Comparison of ENCODE assay signal across 2 cellular contexts in genomic region chrX:23802431-23802830, GRCh38.
TF ChIP-seq lines count a peak whose summit lies in the region.

No MANE protein-coding gene starts in this region.

TF ChIP-seq in SK-N-SH, 30 proteins besides CTCF, POLR2A, EP300 and RAD21 (continued from another document):
- TF ChIP-seq, protein P1, sequence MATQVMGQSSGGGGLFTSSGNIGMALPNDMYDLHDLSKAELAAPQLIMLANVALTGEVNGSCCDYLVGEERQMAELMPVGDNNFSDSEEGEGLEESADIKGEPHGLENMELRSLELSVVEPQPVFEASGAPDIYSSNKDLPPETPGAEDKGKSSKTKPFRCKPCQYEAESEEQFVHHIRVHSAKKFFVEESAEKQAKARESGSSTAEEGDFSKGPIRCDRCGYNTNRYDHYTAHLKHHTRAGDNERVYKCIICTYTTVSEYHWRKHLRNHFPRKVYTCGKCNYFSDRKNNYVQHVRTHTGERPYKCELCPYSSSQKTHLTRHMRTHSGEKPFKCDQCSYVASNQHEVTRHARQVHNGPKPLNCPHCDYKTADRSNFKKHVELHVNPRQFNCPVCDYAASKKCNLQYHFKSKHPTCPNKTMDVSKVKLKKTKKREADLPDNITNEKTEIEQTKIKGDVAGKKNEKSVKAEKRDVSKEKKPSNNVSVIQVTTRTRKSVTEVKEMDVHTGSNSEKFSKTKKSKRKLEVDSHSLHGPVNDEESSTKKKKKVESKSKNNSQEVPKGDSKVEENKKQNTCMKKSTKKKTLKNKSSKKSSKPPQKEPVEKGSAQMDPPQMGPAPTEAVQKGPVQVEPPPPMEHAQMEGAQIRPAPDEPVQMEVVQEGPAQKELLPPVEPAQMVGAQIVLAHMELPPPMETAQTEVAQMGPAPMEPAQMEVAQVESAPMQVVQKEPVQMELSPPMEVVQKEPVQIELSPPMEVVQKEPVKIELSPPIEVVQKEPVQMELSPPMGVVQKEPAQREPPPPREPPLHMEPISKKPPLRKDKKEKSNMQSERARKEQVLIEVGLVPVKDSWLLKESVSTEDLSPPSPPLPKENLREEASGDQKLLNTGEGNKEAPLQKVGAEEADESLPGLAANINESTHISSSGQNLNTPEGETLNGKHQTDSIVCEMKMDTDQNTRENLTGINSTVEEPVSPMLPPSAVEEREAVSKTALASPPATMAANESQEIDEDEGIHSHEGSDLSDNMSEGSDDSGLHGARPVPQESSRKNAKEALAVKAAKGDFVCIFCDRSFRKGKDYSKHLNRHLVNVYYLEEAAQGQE (IDR thresholded peaks at IDR 0.05; ENCODE audit: low read depth, low read length): no peak
- TF ChIP-seq FOSL2 (IDR thresholded peaks at IDR 0.05; ENCODE audit: borderline replicate concordance, low read depth) (no peak), SIN3A (IDR thresholded peaks at IDR 0.05; ENCODE audit: borderline replicate concordance, low read depth, low read length) (no peak), RCOR1 (IDR thresholded peaks at IDR 0.05; ENCODE audit: low read length) (no peak), FOXM1 (IDR thresholded peaks at IDR 0.05; ENCODE audit: low read depth) (no peak), POLR2AphosphoS5 (IDR thresholded peaks at IDR 0.05; ENCODE audit: low read depth, low read length) (no peak), SMC3 (IDR thresholded peaks at IDR 0.05; ENCODE audit: low read depth, low read length) (no peak), RFX5 (IDR thresholded peaks at IDR 0.05; ENCODE audit: low read length) (no peak), USF2 (IDR thresholded peaks at IDR 0.05; ENCODE audit: borderline replicate concordance, low read depth, low read length) (no peak), TAF1 (IDR thresholded peaks at IDR 0.05; ENCODE audit: borderline replicate concordance, low read depth, low read length) (no peak), TEAD4 (IDR thresholded peaks at IDR 0.05; ENCODE audit: borderline replicate concordance, insufficient read depth) (no peak), USF1 (IDR thresholded peaks at IDR 0.05; ENCODE audit: borderline replicate concordance, low read depth) (no peak), JUND (IDR thresholded peaks at IDR 0.05) (no peak), NRF1 (IDR thresholded peaks at IDR 0.05; ENCODE audit: low read depth, low read length) (no peak), MEF2A (IDR thresholded peaks at IDR 0.05; ENCODE audit: borderline replicate concordance, low read depth) (no peak)
- TF ChIP-seq, protein P2, sequence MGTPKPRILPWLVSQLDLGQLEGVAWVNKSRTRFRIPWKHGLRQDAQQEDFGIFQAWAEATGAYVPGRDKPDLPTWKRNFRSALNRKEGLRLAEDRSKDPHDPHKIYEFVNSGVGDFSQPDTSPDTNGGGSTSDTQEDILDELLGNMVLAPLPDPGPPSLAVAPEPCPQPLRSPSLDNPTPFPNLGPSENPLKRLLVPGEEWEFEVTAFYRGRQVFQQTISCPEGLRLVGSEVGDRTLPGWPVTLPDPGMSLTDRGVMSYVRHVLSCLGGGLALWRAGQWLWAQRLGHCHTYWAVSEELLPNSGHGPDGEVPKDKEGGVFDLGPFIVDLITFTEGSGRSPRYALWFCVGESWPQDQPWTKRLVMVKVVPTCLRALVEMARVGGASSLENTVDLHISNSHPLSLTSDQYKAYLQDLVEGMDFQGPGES (IDR thresholded peaks at IDR 0.05; ENCODE audit: low read depth, low read length): no peak
- TF ChIP-seq, protein P3, sequence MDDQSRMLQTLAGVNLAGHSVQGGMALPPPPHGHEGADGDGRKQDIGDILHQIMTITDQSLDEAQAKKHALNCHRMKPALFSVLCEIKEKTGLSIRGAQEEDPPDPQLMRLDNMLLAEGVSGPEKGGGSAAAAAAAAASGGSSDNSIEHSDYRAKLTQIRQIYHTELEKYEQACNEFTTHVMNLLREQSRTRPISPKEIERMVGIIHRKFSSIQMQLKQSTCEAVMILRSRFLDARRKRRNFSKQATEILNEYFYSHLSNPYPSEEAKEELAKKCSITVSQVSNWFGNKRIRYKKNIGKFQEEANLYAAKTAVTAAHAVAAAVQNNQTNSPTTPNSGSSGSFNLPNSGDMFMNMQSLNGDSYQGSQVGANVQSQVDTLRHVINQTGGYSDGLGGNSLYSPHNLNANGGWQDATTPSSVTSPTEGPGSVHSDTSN (IDR thresholded peaks at IDR 0.05): no peak
- TF ChIP-seq, protein P4, sequence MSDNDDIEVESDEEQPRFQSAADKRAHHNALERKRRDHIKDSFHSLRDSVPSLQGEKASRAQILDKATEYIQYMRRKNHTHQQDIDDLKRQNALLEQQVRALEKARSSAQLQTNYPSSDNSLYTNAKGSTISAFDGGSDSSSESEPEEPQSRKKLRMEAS (IDR thresholded peaks at IDR 0.05; ENCODE audit: low read depth): no peak
- TF ChIP-seq, protein P5, sequence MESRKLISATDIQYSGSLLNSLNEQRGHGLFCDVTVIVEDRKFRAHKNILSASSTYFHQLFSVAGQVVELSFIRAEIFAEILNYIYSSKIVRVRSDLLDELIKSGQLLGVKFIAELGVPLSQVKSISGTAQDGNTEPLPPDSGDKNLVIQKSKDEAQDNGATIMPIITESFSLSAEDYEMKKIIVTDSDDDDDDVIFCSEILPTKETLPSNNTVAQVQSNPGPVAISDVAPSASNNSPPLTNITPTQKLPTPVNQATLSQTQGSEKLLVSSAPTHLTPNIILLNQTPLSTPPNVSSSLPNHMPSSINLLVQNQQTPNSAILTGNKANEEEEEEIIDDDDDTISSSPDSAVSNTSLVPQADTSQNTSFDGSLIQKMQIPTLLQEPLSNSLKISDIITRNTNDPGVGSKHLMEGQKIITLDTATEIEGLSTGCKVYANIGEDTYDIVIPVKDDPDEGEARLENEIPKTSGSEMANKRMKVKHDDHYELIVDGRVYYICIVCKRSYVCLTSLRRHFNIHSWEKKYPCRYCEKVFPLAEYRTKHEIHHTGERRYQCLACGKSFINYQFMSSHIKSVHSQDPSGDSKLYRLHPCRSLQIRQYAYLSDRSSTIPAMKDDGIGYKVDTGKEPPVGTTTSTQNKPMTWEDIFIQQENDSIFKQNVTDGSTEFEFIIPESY (IDR thresholded peaks at IDR 0.05; ENCODE audit: borderline replicate concordance, low read depth): no peak

TF ChIP-seq in SK-N-SH treated with all-trans-retinoic acid at 6 μM for 48 hours, 23 proteins besides CTCF, POLR2A, EP300 and RAD21 (continued from another document):
- TF ChIP-seq, protein P6, sequence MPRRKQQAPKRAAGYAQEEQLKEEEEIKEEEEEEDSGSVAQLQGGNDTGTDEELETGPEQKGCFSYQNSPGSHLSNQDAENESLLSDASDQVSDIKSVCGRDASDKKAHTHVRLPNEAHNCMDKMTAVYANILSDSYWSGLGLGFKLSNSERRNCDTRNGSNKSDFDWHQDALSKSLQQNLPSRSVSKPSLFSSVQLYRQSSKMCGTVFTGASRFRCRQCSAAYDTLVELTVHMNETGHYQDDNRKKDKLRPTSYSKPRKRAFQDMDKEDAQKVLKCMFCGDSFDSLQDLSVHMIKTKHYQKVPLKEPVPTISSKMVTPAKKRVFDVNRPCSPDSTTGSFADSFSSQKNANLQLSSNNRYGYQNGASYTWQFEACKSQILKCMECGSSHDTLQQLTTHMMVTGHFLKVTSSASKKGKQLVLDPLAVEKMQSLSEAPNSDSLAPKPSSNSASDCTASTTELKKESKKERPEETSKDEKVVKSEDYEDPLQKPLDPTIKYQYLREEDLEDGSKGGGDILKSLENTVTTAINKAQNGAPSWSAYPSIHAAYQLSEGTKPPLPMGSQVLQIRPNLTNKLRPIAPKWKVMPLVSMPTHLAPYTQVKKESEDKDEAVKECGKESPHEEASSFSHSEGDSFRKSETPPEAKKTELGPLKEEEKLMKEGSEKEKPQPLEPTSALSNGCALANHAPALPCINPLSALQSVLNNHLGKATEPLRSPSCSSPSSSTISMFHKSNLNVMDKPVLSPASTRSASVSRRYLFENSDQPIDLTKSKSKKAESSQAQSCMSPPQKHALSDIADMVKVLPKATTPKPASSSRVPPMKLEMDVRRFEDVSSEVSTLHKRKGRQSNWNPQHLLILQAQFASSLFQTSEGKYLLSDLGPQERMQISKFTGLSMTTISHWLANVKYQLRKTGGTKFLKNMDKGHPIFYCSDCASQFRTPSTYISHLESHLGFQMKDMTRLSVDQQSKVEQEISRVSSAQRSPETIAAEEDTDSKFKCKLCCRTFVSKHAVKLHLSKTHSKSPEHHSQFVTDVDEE (CRISPR knock-in tag; IDR thresholded peaks at IDR 0.05): no peak
- TF ChIP-seq CSRNP3 (CRISPR knock-in tag; IDR thresholded peaks at IDR 0.05) (no peak), SNAI2 (CRISPR knock-in tag; IDR thresholded peaks at IDR 0.05) (no peak)
